Comparison of ENCODE assay signal across 1 cellular context in genomic region chr22:24188705-24189248, GRCh38.
TF ChIP-seq lines count a peak whose summit lies in the region.

No MANE protein-coding gene starts in this region.

TF ChIP-seq in SK-N-SH treated with all-trans-retinoic acid at 6 μM for 48 hours, 23 proteins besides CTCF, POLR2A, EP300 and RAD21 (continued from another document):
- TF ChIP-seq TSHZ2 (CRISPR knock-in tag; IDR thresholded peaks at IDR 0.05) = no peak
- no peak for TF ChIP-seq CSDC2 (CRISPR knock-in tag; IDR thresholded peaks at IDR 0.05)
- TF ChIP-seq TCF4 (CRISPR knock-in tag; IDR thresholded peaks at IDR 0.05; ENCODE audit: borderline replicate concordance) = no peak
- TF ChIP-seq ARNTL (CRISPR knock-in tag; IDR thresholded peaks at IDR 0.05; ENCODE audit: borderline replicate concordance, low read depth) = no peak
- no peak for TF ChIP-seq PPARA (CRISPR knock-in tag; IDR thresholded peaks at IDR 0.05; ENCODE audit: borderline replicate concordance)
- TF ChIP-seq ZNF70 (CRISPR knock-in tag; IDR thresholded peaks at IDR 0.05) = no peak
- TF ChIP-seq CSRNP3 (CRISPR knock-in tag; IDR thresholded peaks at IDR 0.05) = no peak
